ENCODE assay signal across 1 cellular context in genomic region chr19:17795495-17795856, GRCh38.
TF ChIP-seq lines count a peak whose summit lies in the region.

No MANE protein-coding gene starts in this region.

TF ChIP-seq in HepG2, 621 proteins besides CTCF, POLR2A, EP300 and RAD21:
- TF ChIP-seq ZNF788 (CRISPR knock-in tag; IDR thresholded peaks at IDR 0.05; ENCODE audit: borderline replicate concordance) (0 out of 2 replicates have a peak, but pooled peaks have one; percentile 22), RFX5 (IDR thresholded peaks at IDR 0.05; ENCODE audit: low read depth, low read length) (no peak)
